ENCODE assay signal across 8 cellular contexts in genomic region chr7:50660040-50660829, GRCh38.
DNase-seq lines count a peak whose midpoint lies in the region; ATAC-seq, FAIRE-seq and TF ChIP-seq lines count a peak whose summit lies in the region.

No MANE protein-coding gene starts in this region.

- DNase-seq in activated CD8-positive, alpha-beta memory T cell treated with anti-CD3 and anti-CD28 coated beads for 24 hours, result peak; percentile 77
- DNase-seq in right cardiac atrium, result peak in 2 of 3 donors; percentile 71 to 74
- peak; percentile 21 to 34 for DNase-seq in stimulated activated CD8-positive, alpha-beta memory T cell treated with anti-CD3 and anti-CD28 coated beads, Interleukin-7, amount 100 ng/mL, for 4 hours (ENCODE audit: low read depth in 2 of 2)
- DNase-seq in frontal cortex (ENCODE audit: low spot score in 2 of 2), result no peak
- no peak for DNase-seq in HPDE6-E6E7 (ENCODE audit: extremely low spot score)
- DNase-seq in NCI-H2227 (lab: John Stamatoyannopoulos, UW; ENCODE audit: unreplicated experiment), result no peak

- intact Hi-C loops in right cardiac atrium (cut with DNase I), result no loop called here

- peak; percentile 26 for ATAC-seq in HG03139 (IDR thresholded peaks at IDR 0.05; ENCODE audit: unreplicated experiment)
- ATAC-seq in right cardiac atrium, result no peak
- no peak for ATAC-seq in SK-N-SH treated with all-trans-retinoic acid at 6 μM for 48 hours

- 71% methylated on average over 30 of the region's 30 CpGs for WGBS in right cardiac atrium

- H3K4me3 ChIP-seq in right cardiac atrium (ENCODE audit: low read length), result no peak overlapping the region

- no peak overlapping the region for H3K27ac ChIP-seq in right cardiac atrium (ENCODE audit: low read length)

- no peaks in the 10 kb centered on the region for H3K9me3 ChIP-seq in right cardiac atrium (ENCODE audit: control insufficient read depth, low read length)

- FAIRE-seq in frontal cortex (lab: Jason Lieb, UNC), result no peak

- H3K4me1 ChIP-seq in right cardiac atrium (ENCODE audit: control insufficient read depth, insufficient read depth, low read length), result peaks cover 48% of the 10 kb centered on the region

- H3K27me3 ChIP-seq in right cardiac atrium (ENCODE audit: control insufficient read depth, insufficient read depth), result no peaks in the 10 kb centered on the region

TF ChIP-seq in SK-N-SH treated with all-trans-retinoic acid at 6 μM for 48 hours, 23 proteins besides CTCF, POLR2A, EP300 and RAD21:
- TF ChIP-seq CREB5 (CRISPR knock-in tag; IDR thresholded peaks at IDR 0.05; ENCODE audit: low read depth) (no peak), TSHZ2 (CRISPR knock-in tag; IDR thresholded peaks at IDR 0.05) (no peak), ARNTL (CRISPR knock-in tag; IDR thresholded peaks at IDR 0.05; ENCODE audit: borderline replicate concordance, low read depth) (no peak), GLIS3 (CRISPR knock-in tag; IDR thresholded peaks at IDR 0.05) (no peak), ZNF8 (CRISPR knock-in tag; IDR thresholded peaks at IDR 0.05) (no peak), ESRRG (CRISPR knock-in tag; IDR thresholded peaks at IDR 0.05) (no peak), SNAI2 (CRISPR knock-in tag; IDR thresholded peaks at IDR 0.05) (no peak), PATZ1 (CRISPR knock-in tag; IDR thresholded peaks at IDR 0.05; ENCODE audit: borderline replicate concordance) (no peak)

Comparison
In these comparisons a context has a peak if more than half of its experiments do, and no peak if none do; other contexts are left out.
1. DNase-seq: peak in activated CD8-positive, alpha-beta memory T cell treated with anti-CD3 and anti-CD28 coated beads for 24 hours (single experiment), right cardiac atrium (2 of 3) and stimulated activated CD8-positive, alpha-beta memory T cell treated with anti-CD3 and anti-CD28 coated beads, Interleukin-7, amount 100 ng/mL, for 4 hours (2 of 2); none in frontal cortex (0 of 2), HPDE6-E6E7 (single experiment) and NCI-H2227 (single experiment).